In the genomic region with DNA sequence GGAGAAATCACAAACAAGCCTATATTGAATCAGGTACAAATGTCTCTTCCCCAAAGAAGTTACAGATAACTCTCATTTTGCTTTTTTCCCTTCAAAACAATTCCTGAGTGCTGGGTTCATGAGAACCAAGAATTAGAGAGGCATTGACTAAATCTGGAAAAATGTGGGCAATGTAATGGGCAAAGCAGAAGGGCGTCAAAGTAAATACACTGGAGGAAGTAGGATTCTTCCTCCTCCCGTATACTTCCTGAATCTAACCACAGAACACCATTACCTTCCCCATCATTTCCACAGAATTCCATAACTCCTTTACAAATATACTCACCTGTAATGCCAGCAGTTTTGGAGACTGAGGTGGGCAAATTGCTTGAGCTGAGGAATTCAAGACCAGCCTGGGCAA, we compare ENCODE assay signal across 17 cellular contexts. TPM values are rescaled to one million over a fixed set of nuclear protein-coding genes. Genes with fewer than 3 reads are reported as not detected.
DNase-seq lines count a peak whose midpoint lies in the region; ATAC-seq and TF ChIP-seq lines count a peak whose summit lies in the region.
"Had no signal": no experiment of that assay in that cellular context is flagged by ENCODE, and none has a peak within 500 bp of the region (broad histone marks: within the 10 kb centered on the region; RNA-seq: fewer than 3 reads in every experiment).

No MANE protein-coding gene starts in this region.

- no peak for TF ChIP-seq POLR2A in Peyer's patch (IDR thresholded peaks at IDR 0.05)

- H3K27ac ChIP-seq in Peyer's patch, result no peak overlapping the region
- H3K27ac ChIP-seq: prostate gland had no signal

- H3K4me3 ChIP-seq in astrocyte of the spinal cord (ENCODE audit: low read depth, low read length), result no peak overlapping the region
- H3K4me3 ChIP-seq in Peyer's patch, result no peak overlapping the region
- H3K4me3 ChIP-seq: GM23338, prostate gland had no signal

- H3K36me3 ChIP-seq in Peyer's patch, result no peaks in the 10 kb centered on the region
- H3K36me3 ChIP-seq: prostate gland had no signal

- peak; percentile 43 for DNase-seq in ACHN
- peak; percentile 86 for DNase-seq in HT1080 (ENCODE audit: low read depth)
- DNase-seq in astrocyte of the spinal cord (ENCODE audit: low read depth, low spot score), result peak; percentile 28
- peak; percentile 14 for DNase-seq in kidney glomerular epithelial cell (lab: John Stamatoyannopoulos, UW)
- no peak for DNase-seq in Peyer's patch
- DNase-seq in amniotic stem cell (lab: John Stamatoyannopoulos, UW), result no peak
- DNase-seq: activated CD4-positive, alpha-beta T cell treated with anti-CD3 and anti-CD28 coated beads, Interleukin-2, amount 10 ng/mL, durations not matched to agents 7 days and 5 days; effector memory CD4-positive, alpha-beta T cell; hippocampal formation; mesendoderm; MV-4-11; OCI-M1; T-helper 17 cell had no signal

- in situ Hi-C loops in ACHN (cut with HindIII; ENCODE audit: low pct_ligation_motif_present, low pct_unique_long_range_greater_than_20kb, low sequenced_read_pairs), result loop anchor here (5.0 kb wide), 1 partner anchor 94 kb away; no protein-coding TSS in a partner anchor
- in situ Hi-C loops in astrocyte of the spinal cord (cut with HindIII; ENCODE audit: low sequenced_read_pairs), result no loop called here

- ATAC-seq in GM18907 (IDR thresholded peaks at IDR 0.05; ENCODE audit: unreplicated experiment) (no peak), HG03378 (IDR thresholded peaks at IDR 0.05; ENCODE audit: unreplicated experiment) (no peak)
- ATAC-seq: GM23338, T-helper 17 cell had no signal

- TF ChIP-seq CTCF in astrocyte of the spinal cord (IDR thresholded peaks at IDR 0.05; ENCODE audit: low read depth, low read length) (no peak), Peyer's patch (IDR thresholded peaks at IDR 0.05) (no peak)

- H3K4me1 ChIP-seq in Peyer's patch, result peaks cover 0 to 4% (median 0%) of the 10 kb centered on the region in 4 donors
- H3K4me1 ChIP-seq: prostate gland had no signal

- no peaks in the 10 kb centered on the region for H3K9me3 ChIP-seq in Peyer's patch
- H3K9me3 ChIP-seq: prostate gland had no signal

- no peaks in the 10 kb centered on the region for H3K27me3 ChIP-seq in Peyer's patch

RNA-seq across cellular contexts. Expression of gene RBMS2, which starts 3.0 kb away (rescaled TPM):
- total RNA-seq in HT1080 (2014; rRNA removed; shearing (Covaris generic)), result 30.9 and 33.3 TPM in 2 replicates
- 39.5 and 47.0 TPM in 2 replicates for polyA plus RNA-seq in HT1080 (2015; cell fraction: cytosol; rRNA removed)
- polyA plus RNA-seq in HT1080 (2015; cell fraction: nucleus; rRNA removed), result 68.1 and 70.4 TPM in 2 replicates
- total RNA-seq in Peyer's patch, result 10 to 100 TPM; 10.7 to 22.3 (median 12.5) TPM

RNA-seq across cellular contexts. Expression of gene GLS2, which starts 30.6 kb away (rescaled TPM):
- not detected in 2 replicates for total RNA-seq in HT1080 (2014; rRNA removed; shearing (Covaris generic))
- not detected in 2 replicates for polyA plus RNA-seq in HT1080 (2015; cell fraction: cytosol; rRNA removed)
- not detected in 2 replicates for polyA plus RNA-seq in HT1080 (2015; cell fraction: nucleus; rRNA removed)
- 1 to 10 TPM; 1.5 to 6.6 (median 2.6) TPM for total RNA-seq in Peyer's patch

RNA-seq across cellular contexts. Expression of gene SPRYD4, which starts 50.2 kb away (rescaled TPM):
- 2.3 and 2.9 TPM in 2 replicates for total RNA-seq in HT1080 (2014; rRNA removed; shearing (Covaris generic))
- 2.4 and 2.7 TPM in 2 replicates for polyA plus RNA-seq in HT1080 (2015; cell fraction: cytosol; rRNA removed)
- polyA plus RNA-seq in HT1080 (2015; cell fraction: nucleus; rRNA removed), result 2.9 and 4.0 TPM in 2 replicates
- 1 to 10 TPM; 1.7 to 5.1 (median 3.7) TPM for total RNA-seq in Peyer's patch

Comparison
In these comparisons a context has a peak if more than half of its experiments do, and no peak if none do; other contexts are left out.
1. DNase-seq: peak in ACHN (single experiment), HT1080 (single experiment), astrocyte of the spinal cord (single experiment) and kidney glomerular epithelial cell (single experiment); none in Peyer's patch (0 of 3) and amniotic stem cell (single experiment).